ENCODE assay signal across 35 cellular contexts in genomic region chr6:84916704-84917103, GRCh38.
"Had no signal": no experiment of that assay in that cellular context is flagged by ENCODE, and none has a peak within 500 bp of the region (broad histone marks: within the 10 kb centered on the region; RNA-seq: fewer than 3 reads in every experiment).

No MANE protein-coding gene starts in this region.

- ATAC-seq: activated naive CD4-positive, alpha-beta T cell treated with anti-CD3 and anti-CD28 coated beads, Interleukin-2, amount 50 U/mL, for 72 hours; activated naive CD8-positive, alpha-beta T cell treated with anti-CD3 and anti-CD28 coated beads, Interleukin-2, amount 50 U/mL, for 24 hours; activated T-cell treated with anti-CD3 and anti-CD28 coated beads, Interleukin-2, amount 50 U/mL, for 4 hours; activated T-cell treated with anti-CD3 and anti-CD28 coated beads, Interleukin-2, amount 50 U/mL, for 72 hours; activated T-helper 17 cell treated with anti-CD3 and anti-CD28 coated beads, Interleukin-2, amount 50 U/mL, for 72 hours; body of pancreas had no signal

- DNase-seq: activated effector memory CD4-positive, alpha-beta T cell treated with anti-CD3 and anti-CD28 coated beads, Interleukin-2, amount 50 U/mL, for 16 hours; activated effector memory CD4-positive, alpha-beta T cell treated with Interleukin-2 at 50 U/mL for 16 hours; activated gamma-delta T cell; activated gamma-delta T cell treated with Interleukin-2 at 50 U/mL for 16 hours; activated naive CD4-positive, alpha-beta T cell; activated naive CD4-positive, alpha-beta T cell treated with anti-CD3 and anti-CD28 coated beads for 36 hours; activated naive CD4-positive, alpha-beta T cell treated with anti-CD3 and anti-CD28 coated beads, Interleukin-2, amount 10 ng/mL, durations not matched to agents 7 days and 5 days; activated naive CD4-positive, alpha-beta T cell treated with anti-CD3 and anti-CD28 coated beads, Interleukin-2, amount 50 U/mL, for 16 hours; activated naive CD4-positive, alpha-beta T cell treated with Interleukin-2 at 50 U/mL for 16 hours; activated naive CD8-positive, alpha-beta T cell treated with anti-CD3 and anti-CD28 coated beads for 36 hours; activated naive CD8-positive, alpha-beta T cell treated with anti-CD3 and anti-CD28 coated beads, Interleukin-2, amount 10 ng/mL, durations not matched to agents 7 days and 5 days; activated naive CD8-positive, alpha-beta T cell treated with anti-CD3 and anti-CD28 coated beads, Interleukin-2, amount 50 U/mL, for 24 hours; activated T-cell treated with anti-CD3 and anti-CD28 coated beads for 4 hours; activated T-cell treated with anti-CD3 and anti-CD28 coated beads, Interleukin-2, amount 50 U/mL, for 1 hour; activated T-cell treated with anti-CD3 and anti-CD28 coated beads, Interleukin-2, amount 50 U/mL, for 24 hours; activated T-cell treated with anti-CD3 and anti-CD28 coated beads, Interleukin-2, amount 50 U/mL, for 4 hours; activated T-cell treated with anti-CD3 and anti-CD28 coated beads, Interleukin-2, amount 50 U/mL, for 48 hours; activated T-cell treated with anti-CD3 and anti-CD28 coated beads, Interleukin-2, amount 50 U/mL, for 72 hours; adrenal gland; amniotic stem cell; amygdala; anterior cingulate cortex; aorta; body of pancreas; brain microvascular endothelial cell; caudate nucleus; central memory CD4-positive, alpha-beta T cell; cerebellar nuclear complex had no signal

- H3K36me3 ChIP-seq: adrenal gland, ascending aorta, brain microvascular endothelial cell, breast epithelium, cardiac muscle cell had no signal

- FAIRE-seq: astrocyte, bronchial epithelial cell had no signal

- H3K27ac ChIP-seq: adrenal gland, ascending aorta, body of pancreas, brain microvascular endothelial cell, breast epithelium, cardiac muscle cell had no signal

- H3K9me3 ChIP-seq: adrenal gland, ascending aorta, body of pancreas, breast epithelium had no signal

- H3K4me3 ChIP-seq: adrenal gland, ascending aorta, body of pancreas, breast epithelium, cardiac muscle cell had no signal

- H3K4me1 ChIP-seq: adrenal gland, ascending aorta, breast epithelium had no signal

- H3K27me3 ChIP-seq: adrenal gland, ascending aorta, body of pancreas, brain microvascular endothelial cell, breast epithelium, cardiac muscle cell had no signal
